ENCODE assay signal across 18 cellular contexts in the genomic region with DNA sequence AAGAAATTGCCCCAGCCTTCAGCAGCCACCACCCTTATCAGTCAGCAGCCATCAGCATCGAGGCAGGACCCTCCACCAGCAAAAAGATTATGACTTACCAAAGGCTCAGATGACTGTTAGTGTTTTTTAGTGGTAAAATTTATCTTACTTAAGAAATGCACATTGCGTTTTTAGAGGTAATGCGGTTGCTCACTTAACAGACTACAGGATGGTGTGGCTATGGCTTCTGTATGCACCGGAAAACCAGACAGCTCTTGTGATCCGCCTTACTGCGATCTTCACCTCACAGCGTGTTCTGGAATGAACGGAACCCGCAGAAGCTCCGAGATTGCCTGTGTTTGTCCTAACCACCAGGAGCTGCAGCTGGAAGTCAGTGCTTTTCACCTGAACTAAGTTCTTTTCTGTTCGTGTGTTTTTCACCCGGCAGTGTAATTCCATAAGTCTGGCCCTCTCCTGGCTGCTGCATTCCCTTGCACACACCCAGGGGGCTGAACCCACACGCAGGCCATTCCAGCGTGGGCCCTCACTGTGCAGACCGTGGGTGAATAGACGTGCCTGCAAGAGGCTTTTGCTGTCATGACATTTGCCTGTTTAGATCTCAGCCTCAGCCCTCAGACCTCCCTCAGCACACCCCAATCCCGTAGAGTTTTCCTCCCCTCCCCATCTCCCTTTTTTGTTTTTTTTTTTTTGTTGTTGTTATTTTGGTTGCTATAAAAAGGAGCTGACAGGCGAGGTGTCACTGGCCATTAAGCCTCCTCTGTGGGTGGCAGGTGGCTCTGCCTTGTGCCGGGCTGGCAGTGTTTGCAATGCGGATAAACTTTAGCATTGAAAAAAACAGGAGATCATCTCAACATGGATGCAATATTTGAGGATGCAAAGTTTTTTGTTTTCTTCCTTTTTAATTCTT. TPM values are rescaled to one million over a fixed set of nuclear protein-coding genes. Genes with fewer than 3 reads are reported as not detected.
DNase-seq lines count a peak whose midpoint lies in the region; TF ChIP-seq lines count a peak whose summit lies in the region.
"Had no signal": no experiment of that assay in that cellular context is flagged by ENCODE, and none has a peak within 500 bp of the region (broad histone marks: within the 10 kb centered on the region; RNA-seq: fewer than 3 reads in every experiment).

No MANE protein-coding gene starts in this region.

- in situ Hi-C loops in G401 (cut with HindIII; ENCODE audit: low sequenced_read_pairs): no loop called here

- H3K4me3 Mint-ChIP-seq in neural progenitor cell: no peak overlapping the region
- H3K4me3 Mint-ChIP-seq in activated CD4-positive, alpha-beta memory T cell treated with anti-CD3 and anti-CD28 coated beads, Interleukin-2, amount 10 ng/mL, durations not matched to agents 7 days and 5 days: no peak overlapping the region
- H3K4me3 Mint-ChIP-seq: activated B cell treated with CpG ODN at 0.5 μM for 24 hours; activated naive CD4-positive, alpha-beta T cell treated with anti-CD3 and anti-CD28 coated beads, Interleukin-2, amount 10 ng/mL, durations not matched to agents 7 days and 5 days; activated T-cell treated with anti-CD3 and anti-CD28 coated beads, Interleukin-2, amount 50 U/mL, for 72 hours; B cell; stimulated activated naive CD8-positive, alpha-beta T cell treated with anti-CD3 and anti-CD28 coated beads, Interleukin-15, amount 100 ng/mL, for 72 hours had no signal

- peaks cover 17% of the 10 kb centered on the region; the same call in 1 of the 2 replicates for H3K79me2 ChIP-seq in MM.1S (ENCODE audit: low read length)
- peaks cover 3% of the 10 kb centered on the region for H3K79me2 ChIP-seq in neural progenitor cell (ENCODE audit: low read depth)

- POLR2A ChIA-PET in activated CD4-positive, alpha-beta memory T cell treated with anti-CD3 and anti-CD28 coated beads, Interleukin-2, amount 10 ng/mL, durations not matched to agents 7 days and 5 days (lab: Charles Lee): no interaction called here

- peaks cover 21% of the 10 kb centered on the region for H3K4me1 Mint-ChIP-seq in neural progenitor cell
- peaks cover 31% of the 10 kb centered on the region for H3K4me1 Mint-ChIP-seq in activated CD4-positive, alpha-beta memory T cell treated with anti-CD3 and anti-CD28 coated beads, Interleukin-2, amount 10 ng/mL, durations not matched to agents 7 days and 5 days

- no peak for TF ChIP-seq CTCF in MM.1S (IDR thresholded peaks at IDR 0.05; ENCODE audit: low read length)
- TF ChIP-seq CTCF in neural progenitor cell (IDR thresholded peaks at IDR 0.05): no peak

- H3K4me3 ChIP-seq in MM.1S (ENCODE audit: low read length): peak overlapping the region; percentile 20; the same call in 1 of the 2 replicates
- H3K4me3 ChIP-seq in neural progenitor cell: no peak overlapping the region
- H3K4me3 ChIP-seq: esophagus muscularis mucosa, upper lobe of left lung had no signal

- peaks cover 39% of the 10 kb centered on the region for H3K36me3 Mint-ChIP-seq in neural progenitor cell
- H3K36me3 Mint-ChIP-seq in activated CD4-positive, alpha-beta memory T cell treated with anti-CD3 and anti-CD28 coated beads, Interleukin-2, amount 10 ng/mL, durations not matched to agents 7 days and 5 days (ENCODE audit: low read depth): peaks cover 85% of the 10 kb centered on the region

- H3K9me3 ChIP-seq in MM.1S (replicated peaks; ENCODE audit: insufficient read depth, low read length) (no peaks in the 10 kb centered on the region), neural progenitor cell (ENCODE audit: low read depth) (no peaks in the 10 kb centered on the region)
- H3K9me3 ChIP-seq: esophagus muscularis mucosa, upper lobe of left lung had no signal

- H3K27ac ChIP-seq in MM.1S (ENCODE audit: low read length): peak overlapping the region; percentile 92
- H3K27ac ChIP-seq in neural progenitor cell: no peak overlapping the region
- H3K27ac ChIP-seq: esophagus muscularis mucosa, upper lobe of left lung had no signal

- H3K27me3 ChIP-seq in MM.1S (replicated peaks; ENCODE audit: insufficient read depth, low read length): no peaks in the 10 kb centered on the region
- no peaks in the 10 kb centered on the region for H3K27me3 ChIP-seq in neural progenitor cell
- H3K27me3 ChIP-seq: esophagus muscularis mucosa, upper lobe of left lung had no signal

- no peaks in the 10 kb centered on the region for H3K9me2 ChIP-seq in MM.1S (replicated peaks; ENCODE audit: insufficient read depth, low read length)

- H3F3A ChIP-seq in MM.1S (ENCODE audit: insufficient read depth, low read length): peaks cover 18% of the 10 kb centered on the region
- H3F3A ChIP-seq in neural progenitor cell (ENCODE audit: low read depth): no peaks in the 10 kb centered on the region

- H3K27ac Mint-ChIP-seq in neural progenitor cell: no peak overlapping the region
- H3K27ac Mint-ChIP-seq in activated CD4-positive, alpha-beta memory T cell treated with anti-CD3 and anti-CD28 coated beads, Interleukin-2, amount 10 ng/mL, durations not matched to agents 7 days and 5 days: no peak overlapping the region
- H3K27ac Mint-ChIP-seq: activated B cell treated with CpG ODN at 0.5 μM for 24 hours; activated naive CD4-positive, alpha-beta T cell treated with anti-CD3 and anti-CD28 coated beads, Interleukin-2, amount 10 ng/mL, durations not matched to agents 7 days and 5 days; activated T-cell treated with anti-CD3 and anti-CD28 coated beads, Interleukin-2, amount 50 U/mL, for 72 hours; B cell; stimulated activated naive CD8-positive, alpha-beta T cell treated with anti-CD3 and anti-CD28 coated beads, Interleukin-15, amount 100 ng/mL, for 72 hours had no signal

- peak; percentile 79 for DNase-seq in G401 (ENCODE audit: low spot score)
- DNase-seq in MM.1S: no peak
- DNase-seq in ecto neural progenitor cell (ENCODE audit: low spot score): peak; percentile 44
- DNase-seq in neural progenitor cell (ENCODE audit: low spot score): peak; percentile 15
- no peak for DNase-seq in activated CD4-positive, alpha-beta memory T cell treated with anti-CD3 and anti-CD28 coated beads, Interleukin-2, amount 10 ng/mL, durations not matched to agents 7 days and 5 days
- no peak for DNase-seq in stimulated activated CD4-positive, alpha-beta T cell treated with anti-CD3 and anti-CD28 coated beads, Interleukin-2, amount 100 ng/mL, for 48 hours
- no peak for DNase-seq in NOMO-1 treated with DMSO at 0.1 percent for 48 hours (lab: John Stamatoyannopoulos, UW; ENCODE audit: unreplicated experiment)
- DNase-seq: activated B cell treated with CpG ODN at 0.5 μM for 24 hours; activated CD4-positive, alpha-beta T cell treated with anti-CD3 and anti-CD28 coated beads, Interleukin-2, amount 50 U/mL, for 48 hours; activated naive CD4-positive, alpha-beta T cell treated with anti-CD3 and anti-CD28 coated beads, Interleukin-2, amount 10 ng/mL, durations not matched to agents 7 days and 5 days; activated T-cell treated with anti-CD3 and anti-CD28 coated beads, Interleukin-2, amount 50 U/mL, for 72 hours; anterior cingulate cortex; NCI-H1436 treated with DMSO at 0.1 percent for 48 hours; small intestine; stimulated activated naive CD8-positive, alpha-beta T cell treated with anti-CD3 and anti-CD28 coated beads, Interleukin-15, amount 100 ng/mL, for 72 hours; upper lobe of left lung had no signal

- peak overlapping the region; percentile 48 for H3K9ac ChIP-seq in MM.1S (ENCODE audit: low read length)
- no peak overlapping the region for H3K9ac ChIP-seq in neural progenitor cell

- H3K9me3 Mint-ChIP-seq in neural progenitor cell: no peaks in the 10 kb centered on the region
- H3K9me3 Mint-ChIP-seq in activated CD4-positive, alpha-beta memory T cell treated with anti-CD3 and anti-CD28 coated beads, Interleukin-2, amount 10 ng/mL, durations not matched to agents 7 days and 5 days: no peaks in the 10 kb centered on the region
- H3K9me3 Mint-ChIP-seq: activated B cell treated with CpG ODN at 0.5 μM for 24 hours; activated T-cell treated with anti-CD3 and anti-CD28 coated beads, Interleukin-2, amount 50 U/mL, for 72 hours; stimulated activated naive CD8-positive, alpha-beta T cell treated with anti-CD3 and anti-CD28 coated beads, Interleukin-15, amount 100 ng/mL, for 72 hours had no signal

- H3K36me3 ChIP-seq in MM.1S (replicated peaks; ENCODE audit: insufficient read depth, low read length): peaks cover 3% of the 10 kb centered on the region; the same call in 1 of the 2 replicates
- H3K36me3 ChIP-seq in neural progenitor cell: no peaks in the 10 kb centered on the region

- H3K27me3 Mint-ChIP-seq in neural progenitor cell (ENCODE audit: insufficient read depth, low read depth): peaks cover 8% of the 10 kb centered on the region
- H3K27me3 Mint-ChIP-seq in activated CD4-positive, alpha-beta memory T cell treated with anti-CD3 and anti-CD28 coated beads, Interleukin-2, amount 10 ng/mL, durations not matched to agents 7 days and 5 days: no peaks in the 10 kb centered on the region
- H3K27me3 Mint-ChIP-seq: activated B cell treated with CpG ODN at 0.5 μM for 24 hours; activated naive CD4-positive, alpha-beta T cell treated with anti-CD3 and anti-CD28 coated beads, Interleukin-2, amount 10 ng/mL, durations not matched to agents 7 days and 5 days; B cell; stimulated activated naive CD8-positive, alpha-beta T cell treated with anti-CD3 and anti-CD28 coated beads, Interleukin-15, amount 100 ng/mL, for 72 hours had no signal

- H2AFZ ChIP-seq in MM.1S (ENCODE audit: low read length) (no peak overlapping the region), neural progenitor cell (replicated peaks) (no peak overlapping the region)

- H3K4me1 ChIP-seq in MM.1S (ENCODE audit: low read length) (peaks cover 17% of the 10 kb centered on the region), neural progenitor cell (peaks cover 5% of the 10 kb centered on the region)

- CTCF ChIA-PET in activated CD4-positive, alpha-beta memory T cell treated with anti-CD3 and anti-CD28 coated beads, Interleukin-2, amount 10 ng/mL, durations not matched to agents 7 days and 5 days (lab: Charles Lee): interaction anchor here (0.6 kb wide), 1 partner anchor 52 kb away, joined by 3 read pairs; no protein-coding TSS in a partner anchor

- H3K4me2 ChIP-seq in MM.1S (ENCODE audit: low read depth, low read length) (peak overlapping the region; percentile 38; the same call in 1 of the 2 replicates), neural progenitor cell (peak overlapping the region; percentile 22)

- H4K20me1 ChIP-seq in MM.1S (ENCODE audit: insufficient read depth, low read length) (no peaks in the 10 kb centered on the region), neural progenitor cell (ENCODE audit: low read depth) (peaks cover 8% of the 10 kb centered on the region)

RNA-seq across cellular contexts. Expression of a gene that starts 58.4 kb away (rescaled TPM):
- total RNA-seq in G401 (2014; rRNA removed; shearing (Covaris generic)): 8.7 and 12.6 TPM in 2 replicates
- total RNA-seq in neural progenitor cell (ENCODE audit: low replicate concordance): 11.6 and 14.7 TPM in 2 replicates
- 10 to 100 TPM; 31.4 to 31.6 TPM for total RNA-seq in activated CD4-positive, alpha-beta memory T cell treated with anti-CD3 and anti-CD28 coated beads, Interleukin-2, amount 10 ng/mL, durations not matched to agents 7 days and 5 days

Comparison
In these comparisons a context has a peak if more than half of its experiments do, and no peak if none do; other contexts are left out.
1. DNase-seq: peak in G401 (single experiment), ecto neural progenitor cell (single experiment) and neural progenitor cell (single experiment); none in MM.1S (single experiment), activated CD4-positive, alpha-beta memory T cell treated with anti-CD3 and anti-CD28 coated beads, Interleukin-2, amount 10 ng/mL, durations not matched to agents 7 days and 5 days (single experiment), stimulated activated CD4-positive, alpha-beta T cell treated with anti-CD3 and anti-CD28 coated beads, Interleukin-2, amount 100 ng/mL, for 48 hours (0 of 2) and NOMO-1 treated with DMSO at 0.1 percent for 48 hours (single experiment).